Comparison of ENCODE assay signal across 8 cellular contexts in the genomic region with DNA sequence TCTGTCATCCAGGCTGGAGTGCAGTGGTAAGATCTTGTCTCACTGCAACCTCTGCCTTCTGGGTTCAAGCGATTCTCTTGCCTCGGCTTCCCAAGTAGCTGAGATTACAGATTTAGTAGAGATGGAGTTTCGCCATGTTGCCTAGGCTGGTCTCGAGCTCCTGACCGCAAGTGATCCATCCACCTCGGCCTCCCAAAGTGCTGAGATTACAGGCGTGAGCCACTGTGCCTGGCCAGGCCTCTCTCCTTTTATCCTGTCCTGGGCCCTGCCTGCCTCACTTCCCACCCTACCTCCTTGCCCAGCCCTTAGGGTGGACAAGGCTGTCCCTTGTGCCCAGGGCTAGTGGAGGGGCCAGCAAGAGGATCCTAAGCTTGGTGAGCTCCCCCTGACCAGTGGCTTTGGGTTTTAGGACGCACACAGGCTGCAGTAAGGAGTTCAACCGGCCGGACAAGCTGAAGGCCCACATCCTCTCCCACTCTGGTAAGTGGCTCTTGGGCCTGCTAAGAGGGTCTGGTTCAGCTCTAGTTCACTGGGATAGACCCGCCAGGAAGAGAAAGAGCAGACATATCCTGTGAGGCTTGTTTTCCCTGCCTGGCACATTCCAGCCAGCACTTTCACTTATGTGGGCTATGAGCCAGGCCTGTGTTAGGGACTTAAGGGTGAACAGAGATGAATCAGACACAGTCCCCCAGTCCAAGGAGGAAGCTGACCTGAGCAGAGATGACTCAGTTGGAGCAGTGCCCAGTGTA. TPM values are rescaled to one million over a fixed set of nuclear protein-coding genes. Genes with fewer than 3 reads are reported as not detected.
DNase-seq lines count a peak whose midpoint lies in the region; ATAC-seq and TF ChIP-seq lines count a peak whose summit lies in the region.

No MANE protein-coding gene starts in this region.

- DNase-seq in AG04450 (ENCODE audit: low read depth, low spot score) (peak; percentile 80), LHCN-M2 (ENCODE audit: low read depth) (peak; percentile 88), dedifferentiated amniotic fluid mesenchymal stem cell (ENCODE audit: extremely low spot score) (peak; percentile 59), mesothelial cell of epicardium (ENCODE audit: low spot score in 2 of 2, unreplicated experiment in 2 of 2) (peak in 1 of 2 experiments; percentile 59), AML-193 (lab: John Stamatoyannopoulos, UW) (no peak), DMS114 treated with DMSO at 0.1 percent for 48 hours (lab: John Stamatoyannopoulos, UW; ENCODE audit: unreplicated experiment) (no peak)

- no peak for ATAC-seq in HG02840 (IDR thresholded peaks at IDR 0.05; ENCODE audit: low FRiP score, unreplicated experiment)
- ATAC-seq in GM18870 (IDR thresholded peaks at IDR 0.05; ENCODE audit: unreplicated experiment): no peak

- H3K27ac ChIP-seq in AG04450 (ENCODE audit: low read depth, low read length): peak overlapping the region; percentile 65

- POLR2A ChIA-PET in AG04450 (lab: Yijun Ruan, JAX): no interaction called here

- H3K4me3 Mint-ChIP-seq in mesothelial cell of epicardium: no peak overlapping the region

- no peak for TF ChIP-seq CTCF in AG04450 (IDR thresholded peaks at IDR 0.05; ENCODE audit: low read depth, low read length)
- no peak for TF ChIP-seq CTCF in mesothelial cell of epicardium (IDR thresholded peaks at IDR 0.05; ENCODE audit: unreplicated experiment)

- CTCF ChIA-PET in AG04450 (lab: Charles Lee): interaction anchor here (0.6 kb wide), 1 partner anchor 23 kb away, joined by 3 read pairs; no protein-coding TSS in a partner anchor

- H3K9me3 Mint-ChIP-seq in mesothelial cell of epicardium: no peaks in the 10 kb centered on the region

- no peaks in the 10 kb centered on the region; the same call in 1 of the 2 replicates for H3K9me3 ChIP-seq in AG04450 (ENCODE audit: control insufficient read depth, insufficient read depth, low read length)

- H3K27me3 Mint-ChIP-seq in mesothelial cell of epicardium (ENCODE audit: low read depth): no peaks in the 10 kb centered on the region

- H3K4me3 ChIP-seq in AG04450 (ENCODE audit: low read depth, low read length): no peak overlapping the region

- peaks cover 4% of the 10 kb centered on the region for H3K36me3 Mint-ChIP-seq in mesothelial cell of epicardium

- H3K27ac Mint-ChIP-seq in mesothelial cell of epicardium: peak overlapping the region; percentile 93

- H3K27me3 ChIP-seq in AG04450 (ENCODE audit: control insufficient read depth, insufficient read depth, low read length): no peaks in the 10 kb centered on the region

- peaks cover 29% of the 10 kb centered on the region for H3K4me1 Mint-ChIP-seq in mesothelial cell of epicardium

RNA-seq across cellular contexts. Expression of a gene that starts 21.9 kb away (rescaled TPM):
- polyA plus RNA-seq in AG04450 (2011; rRNA removed): 92.4 and 97.4 TPM in 2 replicates
- 33.7 and 37.5 TPM in 2 replicates for polyA minus RNA-seq in AG04450 (2011; rRNA and poly(A)+ RNA removed)
- total RNA-seq in LHCN-M2 (2014; rRNA removed): 41.9 and 52.2 TPM in 2 replicates
- 104 TPM for polyA plus RNA-seq in LHCN-M2 (2012)
- total RNA-seq in mesothelial cell of epicardium: 76.9 to 79.4 TPM (median 77.7 TPM) in 3 replicates

RNA-seq across cellular contexts. Expression of a gene that starts 57.5 kb away (rescaled TPM):
- 1.5 and 1.6 TPM in 2 replicates for polyA plus RNA-seq in AG04450 (2011; rRNA removed)
- polyA minus RNA-seq in AG04450 (2011; rRNA and poly(A)+ RNA removed): 3.6 and 4.5 TPM in 2 replicates
- total RNA-seq in LHCN-M2 (2014; rRNA removed) (2.1 and 2.8 TPM in 2 replicates), mesothelial cell of epicardium (5.3 to 5.4 TPM (median 5.4 TPM) in 3 replicates)
- polyA plus RNA-seq in LHCN-M2 (2012): 2.2 TPM

Comparison
In these comparisons a context has a peak if more than half of its experiments do, and no peak if none do; other contexts are left out.
1. DNase-seq: peak in AG04450 (single experiment), LHCN-M2 (single experiment) and dedifferentiated amniotic fluid mesenchymal stem cell (single experiment); none in AML-193 (0 of 2) and DMS114 treated with DMSO at 0.1 percent for 48 hours (single experiment).